Comparison of ENCODE assay signal across 25 cellular contexts in genomic region chr6:164854526-164854925, GRCh38.
"Had no signal": no experiment of that assay in that cellular context is flagged by ENCODE, and none has a peak within 500 bp of the region (broad histone marks: within the 10 kb centered on the region; RNA-seq: fewer than 3 reads in every experiment).

No MANE protein-coding gene starts in this region.

- DNase-seq: hypothalamus; immature natural killer cell; islet precursor cell; left ventricle myocardium inferior; midbrain; mucosa of descending colon; naive thymus-derived CD4-positive, alpha-beta T cell; ovary; posterior cingulate gyrus; right lobe of liver; stimulated activated CD4-positive, alpha-beta T cell treated with anti-CD3 and anti-CD28 coated beads, Interleukin-2, amount 100 ng/mL, for 24 hours; stimulated activated CD4-positive, alpha-beta T cell treated with anti-CD3 and anti-CD28 coated beads, Interleukin-4, amount 100 ng/mL, for 1 hour; stimulated activated naive B cell treated with anti-CD40 and anti-IgM and Interleukin-4, amounts not matched to agents 10 μg/mL and 1 μg/mL and 100 μg/mL, for 72 hours; stimulated activated naive CD8-positive, alpha-beta T cell treated with anti-CD3 and anti-CD28 coated beads, Interleukin-15, Interleukin-2, amounts not matched to agents 100 U/mL and 50 U/mL, for 24 hours; stomach; tibial artery; trophoblast cell; upper lobe of right lung had no signal

- H3K27ac Mint-ChIP-seq: immature natural killer cell; memory B cell; naive thymus-derived CD4-positive, alpha-beta T cell; natural killer cell treated with Interleukin-12 subunit alpha and Interleukin-12 subunit beta and Interleukin-15 and Interleukin-18, amount 100 ng/mL, for 72 hours; stimulated activated naive B cell treated with anti-CD40 and anti-IgM and Interleukin-4, amounts not matched to agents 10 μg/mL and 1 μg/mL and 100 μg/mL, for 72 hours had no signal

- H3K27me3 ChIP-seq: ovary, right lobe of liver, stomach, suprapubic skin, tibial artery, upper lobe of right lung had no signal

- H3K27me3 Mint-ChIP-seq: memory B cell; naive thymus-derived CD4-positive, alpha-beta T cell; natural killer cell treated with Interleukin-12 subunit alpha and Interleukin-12 subunit beta and Interleukin-15 and Interleukin-18, amount 100 ng/mL, for 72 hours; stimulated activated naive B cell treated with anti-CD40 and anti-IgM and Interleukin-4, amounts not matched to agents 10 μg/mL and 1 μg/mL and 100 μg/mL, for 72 hours had no signal

- ATAC-seq: mucosa of descending colon; naive thymus-derived CD4-positive, alpha-beta T cell; natural killer cell treated with Interleukin-12 subunit alpha and Interleukin-12 subunit beta and Interleukin-15 and Interleukin-18, amount 100 ng/mL, for 72 hours; right lobe of liver; stimulated activated naive B cell treated with anti-CD40 and anti-IgM and Interleukin-4, amounts not matched to agents 10 μg/mL and 1 μg/mL and 100 μg/mL, for 72 hours; stimulated activated naive CD8-positive, alpha-beta T cell treated with anti-CD3 and anti-CD28 coated beads, Interleukin-15, Interleukin-2, amounts not matched to agents 100 U/mL and 50 U/mL, for 24 hours; upper lobe of right lung had no signal

- H3K4me3 Mint-ChIP-seq: immature natural killer cell; memory B cell; naive thymus-derived CD4-positive, alpha-beta T cell; natural killer cell treated with Interleukin-12 subunit alpha and Interleukin-12 subunit beta and Interleukin-15 and Interleukin-18, amount 100 ng/mL, for 72 hours; stimulated activated naive B cell treated with anti-CD40 and anti-IgM and Interleukin-4, amounts not matched to agents 10 μg/mL and 1 μg/mL and 100 μg/mL, for 72 hours had no signal

- H3K4me1 ChIP-seq: left ventricle myocardium inferior, prostate gland, right lobe of liver, stomach, suprapubic skin, tibial artery, upper lobe of right lung had no signal

- H3K9me3 ChIP-seq: left ventricle myocardium inferior, ovary, prostate gland, right lobe of liver, stomach, suprapubic skin, thoracic aorta, tibial artery, upper lobe of right lung had no signal

- H3K4me1 Mint-ChIP-seq: immature natural killer cell; memory B cell; naive thymus-derived CD4-positive, alpha-beta T cell; stimulated activated naive B cell treated with anti-CD40 and anti-IgM and Interleukin-4, amounts not matched to agents 10 μg/mL and 1 μg/mL and 100 μg/mL, for 72 hours had no signal

- H3K36me3 Mint-ChIP-seq: immature natural killer cell; memory B cell; naive thymus-derived CD4-positive, alpha-beta T cell; natural killer cell treated with Interleukin-12 subunit alpha and Interleukin-12 subunit beta and Interleukin-15 and Interleukin-18, amount 100 ng/mL, for 72 hours; stimulated activated naive B cell treated with anti-CD40 and anti-IgM and Interleukin-4, amounts not matched to agents 10 μg/mL and 1 μg/mL and 100 μg/mL, for 72 hours had no signal

- H3K9me3 Mint-ChIP-seq: memory B cell had no signal

- H3K36me3 ChIP-seq: left ventricle myocardium inferior, ovary, prostate gland, right lobe of liver, stomach, suprapubic skin, thoracic aorta, tibial artery, upper lobe of right lung had no signal

- H3K4me3 ChIP-seq: left ventricle myocardium inferior, lung, mucosa of descending colon, ovary, prostate gland, right lobe of liver, smooth muscle cell, stomach, suprapubic skin, thoracic aorta, tibial artery, upper lobe of right lung had no signal
